ENCODE assay signal across 8 cellular contexts in the genomic region with DNA sequence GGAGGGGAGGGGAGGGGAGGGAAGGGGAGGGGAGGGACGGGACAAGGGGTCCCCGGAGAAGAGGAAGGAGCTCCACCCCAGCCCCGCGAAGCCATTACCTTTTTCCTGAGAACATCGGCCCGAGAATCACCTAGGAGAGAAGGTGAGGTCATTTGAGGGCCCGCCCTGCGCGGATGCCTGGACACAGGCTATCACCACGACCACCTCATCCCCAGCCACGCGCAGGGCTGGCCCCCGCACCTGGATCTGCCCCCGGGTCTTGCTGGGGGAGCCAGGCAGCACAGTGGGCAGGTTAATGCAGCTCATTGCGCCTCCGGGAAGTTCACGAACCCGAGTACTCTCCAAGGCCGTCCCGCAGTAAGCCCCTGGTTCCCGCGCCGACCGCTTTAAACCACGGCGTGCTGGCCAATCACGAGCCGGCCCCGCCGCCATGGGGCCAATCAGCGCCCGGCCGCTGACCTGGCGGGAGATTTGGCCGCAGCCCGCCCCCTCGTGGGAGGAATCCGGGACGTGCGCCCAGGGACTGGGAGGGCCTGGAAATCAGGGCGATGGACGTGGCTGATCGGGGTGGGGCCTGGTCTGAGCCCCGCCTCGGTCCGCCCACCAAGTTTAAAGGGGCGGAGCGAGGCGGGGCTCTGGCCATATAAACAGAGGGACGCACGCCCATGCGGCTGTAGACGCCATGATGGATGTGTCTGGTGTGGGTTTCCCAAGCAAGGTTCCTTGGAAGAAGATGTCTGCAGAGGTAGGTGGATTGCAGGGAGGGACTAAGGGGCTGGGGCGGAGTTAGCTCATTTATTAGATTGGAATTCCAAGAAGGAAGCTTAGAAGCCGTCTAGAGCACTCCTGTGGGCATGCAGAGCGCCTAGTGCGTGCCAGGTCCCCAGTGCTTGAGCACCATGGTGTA. TPM values are rescaled to one million over a fixed set of nuclear protein-coding genes. Genes with fewer than 3 reads are reported as not detected.
DNase-seq lines count a peak whose midpoint lies in the region; ATAC-seq and TF ChIP-seq lines count a peak whose summit lies in the region.

A gene with protein sequence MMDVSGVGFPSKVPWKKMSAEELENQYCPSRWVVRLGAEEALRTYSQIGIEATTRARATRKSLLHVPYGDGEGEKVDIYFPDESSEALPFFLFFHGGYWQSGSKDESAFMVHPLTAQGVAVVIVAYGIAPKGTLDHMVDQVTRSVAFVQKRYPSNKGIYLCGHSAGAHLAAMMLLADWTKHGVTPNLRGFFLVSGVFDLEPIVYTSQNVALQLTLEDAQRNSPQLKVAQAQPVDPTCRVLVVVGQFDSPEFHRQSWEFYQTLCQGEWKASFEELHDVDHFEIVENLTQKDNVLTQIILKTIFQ (plus strand): TSS at position 674 of the 907 bp plus-strand sequence. CDS start 9 bp downstream, at position 683.
A gene with protein sequence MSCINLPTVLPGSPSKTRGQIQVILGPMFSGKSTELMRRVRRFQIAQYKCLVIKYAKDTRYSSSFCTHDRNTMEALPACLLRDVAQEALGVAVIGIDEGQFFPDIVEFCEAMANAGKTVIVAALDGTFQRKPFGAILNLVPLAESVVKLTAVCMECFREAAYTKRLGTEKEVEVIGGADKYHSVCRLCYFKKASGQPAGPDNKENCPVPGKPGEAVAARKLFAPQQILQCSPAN (minus strand): TSS at position 364 of the 907 bp plus-strand sequence. CDS start 58 bp downstream, at position 306.

- DNase-seq in Caki2 (ENCODE audit: low read depth) (peak; percentile 100), HT1080 (ENCODE audit: low read depth) (peak; percentile 98), NT2/D1 (ENCODE audit: low read depth, low spot score) (peak; percentile 92), mesothelial cell of epicardium (ENCODE audit: low spot score in 2 of 2, unreplicated experiment in 2 of 2) (peak; percentile 96 to 100)
- peak; percentile 97 for DNase-seq in activated CD8-positive, alpha-beta memory T cell treated with anti-CD3 and anti-CD28 coated beads, Interleukin-2, amount 10 ng/mL, durations not matched to agents 7 days and 5 days
- DNase-seq in stimulated activated CD8-positive, alpha-beta memory T cell treated with anti-CD3 and anti-CD28 coated beads, Interleukin-15, amount 100 ng/mL, for 48 hours (ENCODE audit: low read depth in 2 of 2): peak; percentile 95 to 96

- no peaks in the 10 kb centered on the region for H3K9me3 ChIP-seq in NT2/D1 (ENCODE audit: insufficient read depth, low read length)

- H3K4me1 Mint-ChIP-seq in activated CD8-positive, alpha-beta memory T cell treated with anti-CD3 and anti-CD28 coated beads, Interleukin-2, amount 10 ng/mL, durations not matched to agents 7 days and 5 days: peaks cover 43% of the 10 kb centered on the region
- H3K4me1 Mint-ChIP-seq in mesothelial cell of epicardium: peaks cover 20% of the 10 kb centered on the region

- CTCF ChIA-PET in activated CD8-positive, alpha-beta memory T cell treated with anti-CD3 and anti-CD28 coated beads, Interleukin-2, amount 10 ng/mL, durations not matched to agents 7 days and 5 days (lab: Charles Lee): interaction anchor here (0.8 to 3.4 kb wide), 9 partner anchors 10 to 103 kb away, joined by 3 to 31 read pairs (median 5); no protein-coding TSS in a partner anchor

- H3K9me3 Mint-ChIP-seq in activated CD8-positive, alpha-beta memory T cell treated with anti-CD3 and anti-CD28 coated beads, Interleukin-2, amount 10 ng/mL, durations not matched to agents 7 days and 5 days (ENCODE audit: low read depth): no peaks in the 10 kb centered on the region
- peaks cover 3% of the 10 kb centered on the region for H3K9me3 Mint-ChIP-seq in mesothelial cell of epicardium

- H3K36me3 Mint-ChIP-seq in activated CD8-positive, alpha-beta memory T cell treated with anti-CD3 and anti-CD28 coated beads, Interleukin-2, amount 10 ng/mL, durations not matched to agents 7 days and 5 days: peaks cover 24% of the 10 kb centered on the region
- peaks cover 17% of the 10 kb centered on the region for H3K36me3 Mint-ChIP-seq in mesothelial cell of epicardium

- ATAC-seq in GM21360 (IDR thresholded peaks at IDR 0.05; ENCODE audit: unreplicated experiment): peak; percentile 86
- peak; percentile 95 for ATAC-seq in activated CD8-positive, alpha-beta memory T cell treated with anti-CD3 and anti-CD28 coated beads, Interleukin-2, amount 10 ng/mL, durations not matched to agents 7 days and 5 days

- H3K27ac Mint-ChIP-seq in activated CD8-positive, alpha-beta memory T cell treated with anti-CD3 and anti-CD28 coated beads, Interleukin-2, amount 10 ng/mL, durations not matched to agents 7 days and 5 days: peak within 1 kb of the TSS; percentile 78
- peak within 1 kb of the TSS; percentile 83 for H3K27ac Mint-ChIP-seq in mesothelial cell of epicardium

- peaks cover 52% of the 10 kb centered on the region for H3K36me3 ChIP-seq in NT2/D1 (ENCODE audit: insufficient read depth, insufficient read length, low read length)

- peak within 1 kb of the TSS; percentile 96 for H3K9ac ChIP-seq in NT2/D1 (ENCODE audit: insufficient read length, low read depth)

- peaks cover 16% of the 10 kb centered on the region for H3K4me1 ChIP-seq in NT2/D1 (ENCODE audit: insufficient read depth, insufficient read length)

- H3K4me3 Mint-ChIP-seq in activated CD8-positive, alpha-beta memory T cell treated with anti-CD3 and anti-CD28 coated beads, Interleukin-2, amount 10 ng/mL, durations not matched to agents 7 days and 5 days: peak within 1 kb of the TSS; percentile 81
- peak within 1 kb of the TSS; percentile 81 for H3K4me3 Mint-ChIP-seq in mesothelial cell of epicardium

- peak; percentile 95 for TF ChIP-seq CTCF in mesothelial cell of epicardium (IDR thresholded peaks at IDR 0.05; ENCODE audit: unreplicated experiment)

- in situ Hi-C loops in Caki2 (cut with HindIII; ENCODE audit: low pct_unique_long_range_greater_than_20kb, low sequenced_read_pairs): no loop called here
- in situ Hi-C loops in endometrial microvascular endothelial cells (cut with HindIII; ENCODE audit: inconsistent ontology term, low pct_unique_long_range_greater_than_20kb, low sequenced_read_pairs): no loop called here

- no peaks in the 10 kb centered on the region for H3K27me3 Mint-ChIP-seq in activated CD8-positive, alpha-beta memory T cell treated with anti-CD3 and anti-CD28 coated beads, Interleukin-2, amount 10 ng/mL, durations not matched to agents 7 days and 5 days
- no peaks in the 10 kb centered on the region for H3K27me3 Mint-ChIP-seq in mesothelial cell of epicardium (ENCODE audit: low read depth)

- peak within 1 kb of the TSS; percentile 90 for H3K4me3 ChIP-seq in NT2/D1 (ENCODE audit: insufficient read length, low read depth)

- no peaks in the 10 kb centered on the region for H3K27me3 ChIP-seq in NT2/D1 (ENCODE audit: insufficient read depth, insufficient read length)

RNA-seq across cellular contexts. Expression of the first gene that starts in this region (rescaled TPM):
- total RNA-seq in Caki2 (2014; rRNA removed; shearing (Covaris generic); ENCODE audit: low replicate concordance): 37.2 and 41.1 TPM in 2 replicates
- total RNA-seq in HT1080 (2014; rRNA removed; shearing (Covaris generic)): 35.2 and 37.2 TPM in 2 replicates
- polyA plus RNA-seq in HT1080 (2015; cell fraction: cytosol; rRNA removed): 36.8 and 37.0 TPM in 2 replicates
- 31.8 and 40.2 TPM in 2 replicates for polyA plus RNA-seq in HT1080 (2015; cell fraction: nucleus; rRNA removed)
- 10 to 100 TPM; 17.1 to 24.2 TPM for total RNA-seq in activated CD8-positive, alpha-beta memory T cell treated with anti-CD3 and anti-CD28 coated beads, Interleukin-2, amount 10 ng/mL, durations not matched to agents 7 days and 5 days
- total RNA-seq in endometrial microvascular endothelial cells (ENCODE audit: inconsistent ontology term): 23.1 TPM
- total RNA-seq in mesothelial cell of epicardium: 24.1 to 32.3 TPM (median 27.6 TPM) in 3 replicates

RNA-seq across cellular contexts. Expression of the second gene that starts in this region (rescaled TPM):
- 160 and 213 TPM in 2 replicates for total RNA-seq in Caki2 (2014; rRNA removed; shearing (Covaris generic); ENCODE audit: low replicate concordance)
- 137 and 153 TPM in 2 replicates for total RNA-seq in HT1080 (2014; rRNA removed; shearing (Covaris generic))
- 107 and 131 TPM in 2 replicates for polyA plus RNA-seq in HT1080 (2015; cell fraction: cytosol; rRNA removed)
- polyA plus RNA-seq in HT1080 (2015; cell fraction: nucleus; rRNA removed): 70.7 and 80.5 TPM in 2 replicates
- total RNA-seq in activated CD8-positive, alpha-beta memory T cell treated with anti-CD3 and anti-CD28 coated beads, Interleukin-2, amount 10 ng/mL, durations not matched to agents 7 days and 5 days: 100 to 1,000 TPM; 145 to 164 TPM
- 139 TPM for total RNA-seq in endometrial microvascular endothelial cells (ENCODE audit: inconsistent ontology term)
- total RNA-seq in mesothelial cell of epicardium: 23.3 to 25.7 TPM (median 23.3 TPM) in 3 replicates

Comparison
In these comparisons a context has a peak if more than half of its experiments do, and no peak if none do; other contexts are left out.
1. Peak in every context shown above with its lines: DNase-seq, ATAC-seq and H3K4me3 ChIP-seq.